ENCODE assay signal across 7 cellular contexts in the genomic region with DNA sequence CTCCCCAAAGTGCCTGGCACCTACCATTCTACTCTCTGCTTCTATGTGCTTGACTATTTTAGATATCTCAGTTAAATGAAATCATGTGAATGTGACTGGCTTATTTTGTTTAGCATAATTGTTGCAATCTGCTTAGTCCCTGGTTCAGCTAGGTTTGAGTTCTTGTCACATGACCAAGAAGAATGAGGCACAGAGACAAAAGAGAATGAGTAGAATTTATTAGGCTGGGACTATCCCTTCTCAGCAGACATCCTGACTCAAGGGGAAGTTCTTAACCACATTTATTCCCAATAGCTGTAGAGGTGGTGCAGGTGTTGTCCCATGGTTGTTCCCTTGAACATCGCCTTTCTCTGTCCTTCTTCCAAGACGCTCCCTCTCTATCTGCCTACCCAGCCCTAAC.
"Had no signal": no experiment of that assay in that cellular context is flagged by ENCODE, and none has a peak within 500 bp of the region (broad histone marks: within the 10 kb centered on the region; RNA-seq: fewer than 3 reads in every experiment).

No MANE protein-coding gene starts in this region.

- H3K4me3 ChIP-seq: GM12878 had no signal

- FAIRE-seq: G401.6, GM12878, GM12891, GM18507, GM19239 had no signal

- ATAC-seq: GM12878 had no signal

- DNase-seq: GDM1, GF-D8 had no signal
